In the genomic region with DNA sequence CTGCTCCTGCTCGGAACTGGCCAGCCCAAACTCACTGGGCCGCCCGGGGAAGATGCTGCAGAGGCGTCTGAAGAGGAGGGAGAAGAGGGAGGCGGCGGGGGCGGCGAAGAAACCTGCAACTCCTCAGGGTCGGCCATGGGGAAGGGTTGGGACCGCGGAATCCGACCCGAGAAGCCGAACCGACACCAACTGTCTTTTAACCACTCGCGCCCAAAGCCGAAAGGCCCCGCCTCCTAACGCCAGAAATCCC, we compare ENCODE assay signal across 1 cellular context.
TF ChIP-seq lines count a peak whose summit lies in the region.

A gene (minus strand): TSS at position 223 of the 250 bp plus-strand sequence. CDS start 86 bp downstream, at position 137.

TF ChIP-seq in HepG2, 621 proteins besides CTCF, POLR2A, EP300 and RAD21 (continued from another document and continues in another):
- TF ChIP-seq, protein P1, sequence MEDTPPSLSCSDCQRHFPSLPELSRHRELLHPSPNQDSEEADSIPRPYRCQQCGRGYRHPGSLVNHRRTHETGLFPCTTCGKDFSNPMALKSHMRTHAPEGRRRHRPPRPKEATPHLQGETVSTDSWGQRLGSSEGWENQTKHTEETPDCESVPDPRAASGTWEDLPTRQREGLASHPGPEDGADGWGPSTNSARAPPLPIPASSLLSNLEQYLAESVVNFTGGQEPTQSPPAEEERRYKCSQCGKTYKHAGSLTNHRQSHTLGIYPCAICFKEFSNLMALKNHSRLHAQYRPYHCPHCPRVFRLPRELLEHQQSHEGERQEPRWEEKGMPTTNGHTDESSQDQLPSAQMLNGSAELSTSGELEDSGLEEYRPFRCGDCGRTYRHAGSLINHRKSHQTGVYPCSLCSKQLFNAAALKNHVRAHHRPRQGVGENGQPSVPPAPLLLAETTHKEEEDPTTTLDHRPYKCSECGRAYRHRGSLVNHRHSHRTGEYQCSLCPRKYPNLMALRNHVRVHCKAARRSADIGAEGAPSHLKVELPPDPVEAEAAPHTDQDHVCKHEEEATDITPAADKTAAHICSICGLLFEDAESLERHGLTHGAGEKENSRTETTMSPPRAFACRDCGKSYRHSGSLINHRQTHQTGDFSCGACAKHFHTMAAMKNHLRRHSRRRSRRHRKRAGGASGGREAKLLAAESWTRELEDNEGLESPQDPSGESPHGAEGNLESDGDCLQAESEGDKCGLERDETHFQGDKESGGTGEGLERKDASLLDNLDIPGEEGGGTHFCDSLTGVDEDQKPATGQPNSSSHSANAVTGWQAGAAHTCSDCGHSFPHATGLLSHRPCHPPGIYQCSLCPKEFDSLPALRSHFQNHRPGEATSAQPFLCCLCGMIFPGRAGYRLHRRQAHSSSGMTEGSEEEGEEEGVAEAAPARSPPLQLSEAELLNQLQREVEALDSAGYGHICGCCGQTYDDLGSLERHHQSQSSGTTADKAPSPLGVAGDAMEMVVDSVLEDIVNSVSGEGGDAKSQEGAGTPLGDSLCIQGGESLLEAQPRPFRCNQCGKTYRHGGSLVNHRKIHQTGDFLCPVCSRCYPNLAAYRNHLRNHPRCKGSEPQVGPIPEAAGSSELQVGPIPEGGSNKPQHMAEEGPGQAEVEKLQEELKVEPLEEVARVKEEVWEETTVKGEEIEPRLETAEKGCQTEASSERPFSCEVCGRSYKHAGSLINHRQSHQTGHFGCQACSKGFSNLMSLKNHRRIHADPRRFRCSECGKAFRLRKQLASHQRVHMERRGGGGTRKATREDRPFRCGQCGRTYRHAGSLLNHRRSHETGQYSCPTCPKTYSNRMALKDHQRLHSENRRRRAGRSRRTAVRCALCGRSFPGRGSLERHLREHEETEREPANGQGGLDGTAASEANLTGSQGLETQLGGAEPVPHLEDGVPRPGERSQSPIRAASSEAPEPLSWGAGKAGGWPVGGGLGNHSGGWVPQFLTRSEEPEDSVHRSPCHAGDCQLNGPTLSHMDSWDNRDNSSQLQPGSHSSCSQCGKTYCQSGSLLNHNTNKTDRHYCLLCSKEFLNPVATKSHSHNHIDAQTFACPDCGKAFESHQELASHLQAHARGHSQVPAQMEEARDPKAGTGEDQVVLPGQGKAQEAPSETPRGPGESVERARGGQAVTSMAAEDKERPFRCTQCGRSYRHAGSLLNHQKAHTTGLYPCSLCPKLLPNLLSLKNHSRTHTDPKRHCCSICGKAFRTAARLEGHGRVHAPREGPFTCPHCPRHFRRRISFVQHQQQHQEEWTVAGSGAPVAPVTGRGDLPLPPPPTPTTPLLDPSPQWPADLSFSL (CRISPR knock-in tag; IDR thresholded peaks at IDR 0.05) = no peak
- TF ChIP-seq, protein P2, sequence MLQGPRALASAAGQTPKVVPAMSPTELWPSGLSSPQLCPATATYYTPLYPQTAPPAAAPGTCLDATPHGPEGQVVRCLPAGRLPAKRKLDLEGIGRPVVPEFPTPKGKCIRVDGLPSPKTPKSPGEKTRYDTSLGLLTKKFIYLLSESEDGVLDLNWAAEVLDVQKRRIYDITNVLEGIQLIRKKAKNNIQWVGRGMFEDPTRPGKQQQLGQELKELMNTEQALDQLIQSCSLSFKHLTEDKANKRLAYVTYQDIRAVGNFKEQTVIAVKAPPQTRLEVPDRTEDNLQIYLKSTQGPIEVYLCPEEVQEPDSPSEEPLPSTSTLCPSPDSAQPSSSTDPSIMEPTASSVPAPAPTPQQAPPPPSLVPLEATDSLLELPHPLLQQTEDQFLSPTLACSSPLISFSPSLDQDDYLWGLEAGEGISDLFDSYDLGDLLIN (CRISPR knock-in tag; IDR thresholded peaks at IDR 0.05; ENCODE audit: borderline replicate concordance) = peak; percentile 57; the same call in 1 of the 2 replicates
- peak; percentile 78; the same call in 1 of the 2 replicates for TF ChIP-seq ZNF558 (CRISPR knock-in tag; IDR thresholded peaks at IDR 0.05; ENCODE audit: borderline replicate concordance)
- no peak for TF ChIP-seq LCORL (IDR thresholded peaks at IDR 0.05)
- 0 out of 2 replicates have a peak, but pooled peaks have one; percentile 1 for TF ChIP-seq LCORL (CRISPR knock-in tag; IDR thresholded peaks at IDR 0.05)
- TF ChIP-seq, protein P3, sequence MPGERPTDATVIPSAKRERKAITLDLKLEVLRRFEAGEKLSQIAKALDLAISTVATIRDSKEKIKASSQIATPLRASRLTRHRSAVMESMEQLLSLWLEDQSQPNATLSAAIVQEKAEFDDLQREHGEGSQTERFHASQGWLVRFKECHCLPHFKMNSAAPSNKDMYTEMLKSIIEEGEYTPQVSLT (CRISPR knock-in tag; IDR thresholded peaks at IDR 0.05; ENCODE audit: borderline replicate concordance, low read depth) = 0 out of 2 replicates have a peak, but pooled peaks have one; percentile 17
- TF ChIP-seq SIN3A (IDR thresholded peaks at IDR 0.05; ENCODE audit: borderline replicate concordance, low read depth, low read length) = peak; percentile 95; the same call in 1 of the 2 replicates
- no peak for TF ChIP-seq ZNF484 (CRISPR knock-in tag; IDR thresholded peaks at IDR 0.05; ENCODE audit: borderline replicate concordance, low read depth)
- TF ChIP-seq ZNF841 (CRISPR knock-in tag; IDR thresholded peaks at IDR 0.05; ENCODE audit: borderline replicate concordance) = no peak
- no peak for TF ChIP-seq PAX8 (CRISPR knock-in tag; IDR thresholded peaks at IDR 0.05; ENCODE audit: borderline replicate concordance)
- TF ChIP-seq, protein P4, sequence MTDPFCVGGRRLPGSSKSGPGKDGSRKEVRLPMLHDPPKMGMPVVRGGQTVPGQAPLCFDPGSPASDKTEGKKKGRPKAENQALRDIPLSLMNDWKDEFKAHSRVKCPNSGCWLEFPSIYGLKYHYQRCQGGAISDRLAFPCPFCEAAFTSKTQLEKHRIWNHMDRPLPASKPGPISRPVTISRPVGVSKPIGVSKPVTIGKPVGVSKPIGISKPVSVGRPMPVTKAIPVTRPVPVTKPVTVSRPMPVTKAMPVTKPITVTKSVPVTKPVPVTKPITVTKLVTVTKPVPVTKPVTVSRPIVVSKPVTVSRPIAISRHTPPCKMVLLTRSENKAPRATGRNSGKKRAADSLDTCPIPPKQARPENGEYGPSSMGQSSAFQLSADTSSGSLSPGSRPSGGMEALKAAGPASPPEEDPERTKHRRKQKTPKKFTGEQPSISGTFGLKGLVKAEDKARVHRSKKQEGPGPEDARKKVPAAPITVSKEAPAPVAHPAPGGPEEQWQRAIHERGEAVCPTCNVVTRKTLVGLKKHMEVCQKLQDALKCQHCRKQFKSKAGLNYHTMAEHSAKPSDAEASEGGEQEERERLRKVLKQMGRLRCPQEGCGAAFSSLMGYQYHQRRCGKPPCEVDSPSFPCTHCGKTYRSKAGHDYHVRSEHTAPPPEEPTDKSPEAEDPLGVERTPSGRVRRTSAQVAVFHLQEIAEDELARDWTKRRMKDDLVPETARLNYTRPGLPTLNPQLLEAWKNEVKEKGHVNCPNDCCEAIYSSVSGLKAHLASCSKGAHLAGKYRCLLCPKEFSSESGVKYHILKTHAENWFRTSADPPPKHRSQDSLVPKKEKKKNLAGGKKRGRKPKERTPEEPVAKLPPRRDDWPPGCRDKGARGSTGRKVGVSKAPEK (CRISPR knock-in tag; IDR thresholded peaks at IDR 0.05; ENCODE audit: borderline replicate concordance) = no peak
- TF ChIP-seq SIN3B (IDR thresholded peaks at IDR 0.05; ENCODE audit: low read length) = peak; percentile 73; the same call in 1 of the 2 replicates
- TF ChIP-seq TP53 (CRISPR knock-in tag; conservative IDR thresholded peaks at IDR 0.05) = 0 out of 2 replicates have a peak, but pooled peaks have one; percentile 0
- no peak for TF ChIP-seq HNRNPUL1 (IDR thresholded peaks at IDR 0.05; ENCODE audit: low read depth, low read length)
- no peak; the same call in 1 of the 2 replicates for TF ChIP-seq FOXC1 (CRISPR knock-in tag; IDR thresholded peaks at IDR 0.05; ENCODE audit: borderline replicate concordance)
- peak; percentile 14; the same call in 1 of the 2 replicates for TF ChIP-seq MED13 (CRISPR knock-in tag; IDR thresholded peaks at IDR 0.05)
- no peak for TF ChIP-seq TSC22D2 (CRISPR knock-in tag; IDR thresholded peaks at IDR 0.05; ENCODE audit: borderline replicate concordance)
- 0 out of 2 replicates have a peak, but pooled peaks have one; percentile 4 for TF ChIP-seq ZNF44 (CRISPR knock-in tag; IDR thresholded peaks at IDR 0.05)
- TF ChIP-seq, protein P5, sequence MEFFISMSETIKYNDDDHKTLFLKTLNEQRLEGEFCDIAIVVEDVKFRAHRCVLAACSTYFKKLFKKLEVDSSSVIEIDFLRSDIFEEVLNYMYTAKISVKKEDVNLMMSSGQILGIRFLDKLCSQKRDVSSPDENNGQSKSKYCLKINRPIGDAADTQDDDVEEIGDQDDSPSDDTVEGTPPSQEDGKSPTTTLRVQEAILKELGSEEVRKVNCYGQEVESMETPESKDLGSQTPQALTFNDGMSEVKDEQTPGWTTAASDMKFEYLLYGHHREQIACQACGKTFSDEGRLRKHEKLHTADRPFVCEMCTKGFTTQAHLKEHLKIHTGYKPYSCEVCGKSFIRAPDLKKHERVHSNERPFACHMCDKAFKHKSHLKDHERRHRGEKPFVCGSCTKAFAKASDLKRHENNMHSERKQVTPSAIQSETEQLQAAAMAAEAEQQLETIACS (CRISPR knock-in tag; IDR thresholded peaks at IDR 0.05) = no peak
- TF ChIP-seq MTF1 (CRISPR knock-in tag; IDR thresholded peaks at IDR 0.05) = no peak
- TF ChIP-seq, protein P6, sequence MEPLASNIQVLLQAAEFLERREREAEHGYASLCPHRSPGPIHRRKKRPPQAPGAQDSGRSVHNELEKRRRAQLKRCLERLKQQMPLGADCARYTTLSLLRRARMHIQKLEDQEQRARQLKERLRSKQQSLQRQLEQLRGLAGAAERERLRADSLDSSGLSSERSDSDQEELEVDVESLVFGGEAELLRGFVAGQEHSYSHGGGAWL (CRISPR knock-in tag; IDR thresholded peaks at IDR 0.05) = no peak
- no peak for TF ChIP-seq KDM2A (CRISPR knock-in tag; IDR thresholded peaks at IDR 0.05; ENCODE audit: borderline replicate concordance, low read depth)
- TF ChIP-seq, protein P7, sequence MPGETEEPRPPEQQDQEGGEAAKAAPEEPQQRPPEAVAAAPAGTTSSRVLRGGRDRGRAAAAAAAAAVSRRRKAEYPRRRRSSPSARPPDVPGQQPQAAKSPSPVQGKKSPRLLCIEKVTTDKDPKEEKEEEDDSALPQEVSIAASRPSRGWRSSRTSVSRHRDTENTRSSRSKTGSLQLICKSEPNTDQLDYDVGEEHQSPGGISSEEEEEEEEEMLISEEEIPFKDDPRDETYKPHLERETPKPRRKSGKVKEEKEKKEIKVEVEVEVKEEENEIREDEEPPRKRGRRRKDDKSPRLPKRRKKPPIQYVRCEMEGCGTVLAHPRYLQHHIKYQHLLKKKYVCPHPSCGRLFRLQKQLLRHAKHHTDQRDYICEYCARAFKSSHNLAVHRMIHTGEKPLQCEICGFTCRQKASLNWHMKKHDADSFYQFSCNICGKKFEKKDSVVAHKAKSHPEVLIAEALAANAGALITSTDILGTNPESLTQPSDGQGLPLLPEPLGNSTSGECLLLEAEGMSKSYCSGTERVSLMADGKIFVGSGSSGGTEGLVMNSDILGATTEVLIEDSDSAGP (CRISPR knock-in tag; IDR thresholded peaks at IDR 0.05; ENCODE audit: borderline replicate concordance) = no peak
- TF ChIP-seq ZNF343 (CRISPR knock-in tag; IDR thresholded peaks at IDR 0.05) = peak; percentile 54; the same call in 1 of the 2 replicates
- TF ChIP-seq, protein P8, sequence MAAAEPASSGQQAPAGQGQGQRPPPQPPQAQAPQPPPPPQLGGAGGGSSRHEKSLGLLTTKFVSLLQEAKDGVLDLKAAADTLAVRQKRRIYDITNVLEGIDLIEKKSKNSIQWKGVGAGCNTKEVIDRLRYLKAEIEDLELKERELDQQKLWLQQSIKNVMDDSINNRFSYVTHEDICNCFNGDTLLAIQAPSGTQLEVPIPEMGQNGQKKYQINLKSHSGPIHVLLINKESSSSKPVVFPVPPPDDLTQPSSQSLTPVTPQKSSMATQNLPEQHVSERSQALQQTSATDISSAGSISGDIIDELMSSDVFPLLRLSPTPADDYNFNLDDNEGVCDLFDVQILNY (CRISPR knock-in tag; conservative IDR thresholded peaks at IDR 0.05) = peak; percentile 18; the same call in 1 of the 2 replicates
- no peak for TF ChIP-seq ZNF274 (CRISPR knock-in tag; IDR thresholded peaks at IDR 0.05)
- TF ChIP-seq, protein P9, sequence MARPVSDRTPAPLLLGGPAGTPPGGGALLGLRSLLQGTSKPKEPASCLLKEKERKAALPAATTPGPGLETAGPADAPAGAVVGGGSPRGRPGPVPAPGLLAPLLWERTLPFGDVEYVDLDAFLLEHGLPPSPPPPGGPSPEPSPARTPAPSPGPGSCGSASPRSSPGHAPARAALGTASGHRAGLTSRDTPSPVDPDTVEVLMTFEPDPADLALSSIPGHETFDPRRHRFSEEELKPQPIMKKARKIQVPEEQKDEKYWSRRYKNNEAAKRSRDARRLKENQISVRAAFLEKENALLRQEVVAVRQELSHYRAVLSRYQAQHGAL (CRISPR knock-in tag; IDR thresholded peaks at IDR 0.05; ENCODE audit: not compliant biosample characterization) = no peak
